33 cellular contexts compared by ENCODE assay signal in genomic region chr10:133056001-133056400, GRCh38. TPM values are rescaled to one million over a fixed set of nuclear protein-coding genes. Genes with fewer than 3 reads are reported as not detected.
"Had no signal": no experiment of that assay in that cellular context is flagged by ENCODE, and none has a peak within 500 bp of the region (broad histone marks: within the 10 kb centered on the region; RNA-seq: fewer than 3 reads in every experiment).

No MANE protein-coding gene starts in this region.

- H3K27me3 ChIP-seq: ascending aorta had no signal

- H3K4me3 ChIP-seq: ascending aorta, cardiac muscle cell had no signal

- H3K9me3 ChIP-seq: ascending aorta had no signal

- DNase-seq: activated CD4-positive, alpha-beta memory T cell treated with anti-CD3 and anti-CD28 coated beads, Interleukin-2, amount 10 ng/mL, durations not matched to agents 7 days and 5 days; activated CD4-positive, alpha-beta T cell treated with anti-CD3 and anti-CD28 coated beads for 1 hour; activated CD4-positive, alpha-beta T cell treated with anti-CD3 and anti-CD28 coated beads for 36 hours; activated CD4-positive, alpha-beta T cell treated with anti-CD3 and anti-CD28 coated beads for 48 hours; activated CD4-positive, alpha-beta T cell treated with anti-CD3 and anti-CD28 coated beads, Interleukin-2, amount 10 ng/mL, durations not matched to agents 7 days and 5 days; activated CD4-positive, alpha-beta T cell treated with anti-CD3 and anti-CD28 coated beads, Interleukin-2, amount 50 U/mL, for 48 hours; activated CD4-positive, CD25-positive, alpha-beta regulatory T cell; activated CD8-positive, alpha-beta memory T cell treated with anti-CD3 and anti-CD28 coated beads for 24 hours; activated CD8-positive, alpha-beta memory T cell treated with anti-CD3 and anti-CD28 coated beads, Interleukin-2, amount 10 ng/mL, durations not matched to agents 7 days and 5 days; activated CD8-positive, alpha-beta memory T cell treated with anti-CD3 and anti-CD28 coated beads, Interleukin-2, amount 50 U/mL, for 48 hours; activated CD8-positive, alpha-beta T cell treated with anti-CD3 and anti-CD28 coated beads, Interleukin-2, amount 10 ng/mL, durations not matched to agents 7 days and 5 days; activated effector memory CD4-positive, alpha-beta T cell treated with Interleukin-2 at 50 U/mL for 16 hours; activated gamma-delta T cell; activated naive CD4-positive, alpha-beta T cell treated with anti-CD3 and anti-CD28 coated beads, Interleukin-2, amount 10 ng/mL, durations not matched to agents 7 days and 5 days; activated naive CD4-positive, alpha-beta T cell treated with Interleukin-2 at 50 U/mL for 16 hours; activated naive CD8-positive, alpha-beta T cell treated with anti-CD3 and anti-CD28 coated beads, Interleukin-2, amount 10 ng/mL, durations not matched to agents 7 days and 5 days; activated naive CD8-positive, alpha-beta T cell treated with anti-CD3 and anti-CD28 coated beads, Interleukin-2, amount 50 U/mL, for 24 hours; activated T-cell treated with anti-CD3 and anti-CD28 coated beads, Interleukin-2, amount 50 U/mL, for 24 hours; activated T-cell treated with anti-CD3 and anti-CD28 coated beads, Interleukin-2, amount 50 U/mL, for 48 hours; amygdala; anterior cingulate cortex; caudate nucleus; cerebellar nuclear complex; T-helper 1 cell; T-helper 2 cell; T-helper 9 cell; WERI-Rb-1 had no signal

- ATAC-seq: activated CD4-positive, alpha-beta T cell treated with anti-CD3 and anti-CD28 coated beads for 36 hours; activated CD4-positive, CD25-positive, alpha-beta regulatory T cell treated with anti-CD3 and anti-CD28 coated beads, Interleukin-2, amount 50 U/mL, for 24 hours; activated CD8-positive, alpha-beta memory T cell treated with anti-CD3 and anti-CD28 coated beads, Interleukin-2, amount 10 ng/mL, durations not matched to agents 7 days and 5 days; activated CD8-positive, alpha-beta T cell treated with anti-CD3 and anti-CD28 coated beads, Interleukin-2, amount 10 ng/mL, durations not matched to agents 7 days and 5 days; activated naive CD8-positive, alpha-beta T cell treated with anti-CD3 and anti-CD28 coated beads, Interleukin-2, amount 50 U/mL, for 24 hours; WTC11 had no signal

- H3K27ac ChIP-seq: ascending aorta, cardiac muscle cell, WERI-Rb-1 had no signal

- H3K4me1 ChIP-seq: ascending aorta had no signal

- H3K36me3 ChIP-seq: ascending aorta, cardiac muscle cell, WERI-Rb-1 had no signal

RNA-seq across cellular contexts. Expression of gene ADGRA1, which starts 31.7 kb away (rescaled TPM):
- total RNA-seq: activated CD4-positive, alpha-beta memory T cell treated with anti-CD3 and anti-CD28 coated beads, Interleukin-2, amount 10 ng/mL, durations not matched to agents 7 days and 5 days; activated CD4-positive, alpha-beta T cell treated with anti-CD3 and anti-CD28 coated beads for 36 hours; activated CD4-positive, alpha-beta T cell treated with anti-CD3 and anti-CD28 coated beads, Interleukin-2, amount 10 ng/mL, durations not matched to agents 7 days and 5 days; activated CD8-positive, alpha-beta memory T cell treated with anti-CD3 and anti-CD28 coated beads, Interleukin-2, amount 10 ng/mL, durations not matched to agents 7 days and 5 days; activated CD8-positive, alpha-beta T cell treated with anti-CD3 and anti-CD28 coated beads, Interleukin-2, amount 10 ng/mL, durations not matched to agents 7 days and 5 days; activated naive CD8-positive, alpha-beta T cell treated with anti-CD3 and anti-CD28 coated beads, Interleukin-2, amount 10 ng/mL, durations not matched to agents 7 days and 5 days; activated T-helper 2 cell treated with anti-CD3 and anti-CD28 coated beads, Interferon-gamma antibody, Interleukin-2, Interleukin-4, amounts not matched to agents 10 μg/mL and 5 μg/mL and 100 μg/mL, durations not matched to agents 14 hours and 24 hours and 36 hours; ascending aorta; bronchial epithelial cell had no signal
